Comparison of ENCODE assay signal across 27 cellular contexts in the genomic region with DNA sequence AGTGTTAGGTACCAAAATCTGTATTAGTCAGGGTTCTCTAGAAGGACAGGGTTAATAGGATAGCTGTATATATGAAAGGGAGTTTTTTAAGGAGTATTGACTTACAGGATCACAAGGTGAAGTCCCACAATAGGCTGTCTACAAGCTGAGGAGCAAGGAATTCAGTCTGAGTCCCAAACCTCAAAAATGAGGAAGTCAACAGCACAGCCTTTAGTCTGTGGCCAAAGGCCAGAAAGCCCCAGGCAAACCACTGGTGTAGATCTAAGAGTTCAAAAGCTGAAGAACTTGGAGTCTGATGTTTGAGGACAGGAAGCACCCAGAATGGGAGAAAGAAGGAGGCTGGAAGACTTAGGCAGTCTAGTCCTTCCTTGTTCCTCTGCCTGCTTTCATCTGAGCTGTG.
DNase-seq lines count a peak whose midpoint lies in the region; FAIRE-seq and TF ChIP-seq lines count a peak whose summit lies in the region.
"Had no signal": no experiment of that assay in that cellular context is flagged by ENCODE, and none has a peak within 500 bp of the region (broad histone marks: within the 10 kb centered on the region; RNA-seq: fewer than 3 reads in every experiment).

No MANE protein-coding gene starts in this region.

- DNase-seq in GM12891 (ENCODE audit: insufficient read length, low spot score) (no peak), NB4 (ENCODE audit: low read depth) (peak; percentile 19), adipocyte (ENCODE audit: low read depth) (peak; percentile 24), iris pigment epithelial cell (ENCODE audit: low read depth) (peak; percentile 7), GM13977 (ENCODE audit: low spot score) (no peak)
- no peak for DNase-seq in stimulated activated CD4-positive, alpha-beta T cell treated with anti-CD3 and anti-CD28 coated beads, Interleukin-2, amount 100 ng/mL, for 24 hours
- no peak for DNase-seq in activated CD4-positive, alpha-beta T cell treated with anti-CD3 and anti-CD28 coated beads for 4 hours
- DNase-seq in activated CD4-positive, CD25-positive, alpha-beta regulatory T cell (lab: John Stamatoyannopoulos, UW), result no peak
- DNase-seq: ACHN; activated naive CD4-positive, alpha-beta T cell treated with Interleukin-2 at 50 U/mL for 16 hours; activated T-cell treated with anti-CD3 and anti-CD28 coated beads, Interleukin-2, amount 50 U/mL, for 4 hours; amygdala; DMS53; GF-D8; GM23248; head of caudate nucleus; mesenchymal stem cell; naive B cell; NCI-H1092 treated with DMSO at 0.1 percent for 48 hours; NCI-H1930; NCI-H345; NCI-H774; SHP77; stimulated activated CD4-positive, alpha-beta T cell treated with anti-CD3 and anti-CD28 coated beads, Interleukin-1b, Interleukin-23, amount 100 ng/mL, for 48 hours; upper lobe of right lung had no signal

- no peaks in the 10 kb centered on the region for H3K9me3 ChIP-seq in adipocyte (ENCODE audit: control insufficient read depth, low read length)
- H3K9me3 ChIP-seq: upper lobe of right lung had no signal

- H3K27me3 ChIP-seq in adipocyte (replicated peaks; ENCODE audit: control insufficient read depth, insufficient read depth, low read length), result no peaks in the 10 kb centered on the region
- H3K27me3 ChIP-seq: upper lobe of right lung had no signal

- in situ Hi-C loops in GM13977 (cut with MboI; ENCODE audit: low pct_unique_long_range_greater_than_20kb, low sequenced_read_pairs, unreplicated experiment), result no loop called here

- H3K4me1 ChIP-seq in adipocyte (ENCODE audit: control insufficient read depth, insufficient read depth, low read length), result no peaks in the 10 kb centered on the region
- H3K4me1 ChIP-seq: upper lobe of right lung had no signal

- H3K36me3 ChIP-seq in adipocyte (ENCODE audit: control insufficient read depth, insufficient read depth, low read length, severe bottlenecking), result no peaks in the 10 kb centered on the region
- H3K36me3 ChIP-seq: upper lobe of right lung had no signal

- TF ChIP-seq CTCF in NB4 (IDR thresholded peaks at IDR 0.05; ENCODE audit: low read depth, low read length) (no peak), GM13977 (IDR thresholded peaks at IDR 0.05; ENCODE audit: extremely low read depth, insufficient read depth, missing control alignments) (no peak)

- no peak for FAIRE-seq in GM12891 (lab: Jason Lieb, UNC)
- FAIRE-seq: K562 had no signal

- no peak overlapping the region for H3K9ac ChIP-seq in adipocyte (ENCODE audit: low read length)
- H3K9ac ChIP-seq: GM23248 had no signal

- H3K4me3 ChIP-seq in NB4 (ENCODE audit: low read depth, low read length) (no peak overlapping the region), adipocyte (ENCODE audit: low read length) (no peak overlapping the region)
- H3K4me3 ChIP-seq: GM23248, K562, skin epidermis, upper lobe of right lung had no signal

- TF ChIP-seq POLR2A in GM12891 (IDR thresholded peaks at IDR 0.05; ENCODE audit: low read depth, low read length) (no peak), NB4 (IDR thresholded peaks at IDR 0.05; ENCODE audit: extremely low read depth, insufficient read length) (no peak)

TF ChIP-seq in GM12891, 5 proteins besides CTCF, POLR2A, EP300 and RAD21:
- TF ChIP-seq SPI1 (IDR thresholded peaks at IDR 0.05; ENCODE audit: low read depth, low read length), result peak; percentile 39; the same call in 1 of the 2 replicates
- no peak for TF ChIP-seq TAF1 (IDR thresholded peaks at IDR 0.05; ENCODE audit: low read depth, low read length)

Comparison
In these comparisons a context has a peak if more than half of its experiments do, and no peak if none do; other contexts are left out.
1. DNase-seq: peak in NB4 (single experiment), adipocyte (single experiment) and iris pigment epithelial cell (single experiment); none in GM12891 (single experiment), GM13977 (single experiment), stimulated activated CD4-positive, alpha-beta T cell treated with anti-CD3 and anti-CD28 coated beads, Interleukin-2, amount 100 ng/mL, for 24 hours (0 of 2), activated CD4-positive, alpha-beta T cell treated with anti-CD3 and anti-CD28 coated beads for 4 hours (0 of 2) and activated CD4-positive, CD25-positive, alpha-beta regulatory T cell (0 of 4).